8 cellular contexts compared by ENCODE assay signal in genomic region chr16:11915644-11916523, GRCh38. TPM values are rescaled to one million over a fixed set of nuclear protein-coding genes. Genes with fewer than 3 reads are reported as not detected.
A peak's percentile ranks its signal among the peaks of the same experiment; 100 is the strongest.
DNase-seq lines count a peak whose midpoint lies in the region; ATAC-seq and TF ChIP-seq lines count a peak whose summit lies in the region.

Gene GSPT1, minus strand, starts transcription at chr16:11915956. Its CDS starts 236 bp downstream, at chr16:11915720.

- peaks cover 20% of the 10 kb centered on the region for H3K27me3 Mint-ChIP-seq in nephron progenitor cell (ENCODE audit: low read depth, poor library complexity)
- H3K27me3 Mint-ChIP-seq in stimulated activated naive CD8-positive, alpha-beta T cell treated with anti-CD3 and anti-CD28 coated beads, Interleukin-15, amount 100 ng/mL, for 72 hours, result no peaks in the 10 kb centered on the region

- H3K4me1 Mint-ChIP-seq in nephron progenitor cell, result peaks cover 40% of the 10 kb centered on the region
- peaks cover 40% of the 10 kb centered on the region for H3K4me1 Mint-ChIP-seq in stimulated activated naive CD8-positive, alpha-beta T cell treated with anti-CD3 and anti-CD28 coated beads, Interleukin-15, amount 100 ng/mL, for 72 hours

- peak; percentile 94 for ATAC-seq in stimulated activated naive CD8-positive, alpha-beta T cell treated with anti-CD3 and anti-CD28 coated beads, Interleukin-15, amount 100 ng/mL, for 72 hours

- in situ Hi-C loops in G401 (cut with HindIII; ENCODE audit: low sequenced_read_pairs), result no loop called here

- H3K36me3 Mint-ChIP-seq in nephron progenitor cell (ENCODE audit: low read depth), result no peaks in the 10 kb centered on the region

- TF ChIP-seq CTCF in fibroblast of the aortic adventitia (IDR thresholded peaks at IDR 0.05; ENCODE audit: insufficient read depth, low read length) (no peak), nephron progenitor cell (IDR thresholded peaks at IDR 0.05) (no peak)

- H3K4me3 Mint-ChIP-seq in nephron progenitor cell, result peak within 1 kb of the TSS; percentile 96
- H3K4me3 Mint-ChIP-seq in stimulated activated naive CD8-positive, alpha-beta T cell treated with anti-CD3 and anti-CD28 coated beads, Interleukin-15, amount 100 ng/mL, for 72 hours, result peak within 1 kb of the TSS; percentile 93 to 97

- no peaks in the 10 kb centered on the region for H3K9me3 ChIP-seq in MG63

- H3K4me3 ChIP-seq in H7 (ENCODE audit: insufficient read depth, low read depth, low read length) (peak within 1 kb of the TSS; percentile 91), MG63 (peak within 1 kb of the TSS; percentile 79), fibroblast of the aortic adventitia (ENCODE audit: low read depth, low read length) (peak within 1 kb of the TSS; percentile 78)

- H3K27me3 ChIP-seq in H7 (ENCODE audit: control insufficient read depth, insufficient read depth, low read length) (no peaks in the 10 kb centered on the region), MG63 (no peaks in the 10 kb centered on the region)

- H3K36me3 ChIP-seq in H7 (replicated peaks; ENCODE audit: control insufficient read depth, insufficient read depth, low read length) (no peaks in the 10 kb centered on the region), MG63 (peaks cover 28% of the 10 kb centered on the region)

- peak within 1 kb of the TSS; percentile 95 for H3K27ac Mint-ChIP-seq in nephron progenitor cell
- H3K27ac Mint-ChIP-seq in stimulated activated naive CD8-positive, alpha-beta T cell treated with anti-CD3 and anti-CD28 coated beads, Interleukin-15, amount 100 ng/mL, for 72 hours, result peak within 1 kb of the TSS; percentile 93 to 95

- H3K9me3 Mint-ChIP-seq in nephron progenitor cell, result no peaks in the 10 kb centered on the region
- no peaks in the 10 kb centered on the region for H3K9me3 Mint-ChIP-seq in stimulated activated naive CD8-positive, alpha-beta T cell treated with anti-CD3 and anti-CD28 coated beads, Interleukin-15, amount 100 ng/mL, for 72 hours

- DNase-seq in G401 (ENCODE audit: low spot score) (peak; percentile 97), H7 (peak; percentile 97), MG63 (peak; percentile 100), SHP77 treated with DMSO at 0.1 percent for 48 hours (lab: John Stamatoyannopoulos, UW) (peak; percentile 94), fibroblast of the aortic adventitia (ENCODE audit: low read depth) (peak; percentile 97), nephron progenitor cell (peak; percentile 99)
- DNase-seq in activated effector memory CD4-positive, alpha-beta T cell treated with anti-CD3 and anti-CD28 coated beads, Interleukin-2, amount 50 U/mL, for 16 hours, result peak; percentile 100
- peak; percentile 99 to 100 for DNase-seq in stimulated activated naive CD8-positive, alpha-beta T cell treated with anti-CD3 and anti-CD28 coated beads, Interleukin-15, amount 100 ng/mL, for 72 hours

RNA-seq across cellular contexts. Expression of gene GSPT1, which starts in this region (rescaled TPM):
- total RNA-seq in G401 (2014; rRNA removed; shearing (Covaris generic)), result 22.8 and 26.5 TPM in 2 replicates
- 116 and 148 TPM in 2 replicates for total RNA-seq in H7 (2014; rRNA removed; shearing (Covaris generic))
- total RNA-seq in MG63 (2014; rRNA removed; shearing (Covaris generic); ENCODE audit: low replicate concordance), result 32.3 and 64.9 TPM in 2 replicates
- 106 and 126 TPM in 2 replicates for total RNA-seq in fibroblast of the aortic adventitia (ENCODE audit: low replicate concordance)

Comparison
In these comparisons a context has a peak if more than half of its experiments do, and no peak if none do; other contexts are left out.
1. Peak in every context shown above with its lines: DNase-seq, ATAC-seq and H3K4me3 ChIP-seq.